Comparison of ENCODE assay signal across 22 cellular contexts in the genomic region with DNA sequence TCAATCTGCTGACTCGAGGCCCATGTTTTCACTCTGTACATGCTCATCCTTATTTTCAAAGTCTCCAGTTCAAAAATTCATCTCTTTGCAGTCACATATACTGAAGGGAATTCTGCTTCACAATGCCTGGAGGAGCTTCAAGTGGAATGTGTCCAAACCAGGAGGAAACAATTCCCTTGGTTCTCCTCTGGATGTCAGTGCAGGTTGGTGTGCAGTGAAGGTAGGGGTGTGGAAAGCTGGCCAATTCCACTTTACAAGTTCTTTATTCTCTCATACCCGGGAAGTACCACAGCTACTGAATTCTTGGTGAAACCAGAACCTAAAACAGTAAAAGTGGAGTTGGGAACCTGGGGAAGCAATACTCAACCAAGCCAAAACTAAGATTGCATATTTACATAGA. TPM values are rescaled to one million over a fixed set of nuclear protein-coding genes. Genes with fewer than 3 reads are reported as not detected.
DNase-seq lines count a peak whose midpoint lies in the region; FAIRE-seq and TF ChIP-seq lines count a peak whose summit lies in the region.
"Had no signal": no experiment of that assay in that cellular context is flagged by ENCODE, and none has a peak within 500 bp of the region (broad histone marks: within the 10 kb centered on the region; RNA-seq: fewer than 3 reads in every experiment).

No MANE protein-coding gene starts in this region.

- POLR2A ChIA-PET in CD4-positive, alpha-beta memory T cell (lab: Charles Lee; ENCODE audit: partially characterized antibody) = no interaction called here

- TF ChIP-seq CTCF in HFF-Myc (IDR thresholded peaks at IDR 0.05; ENCODE audit: low read depth, low read length, missing control alignments) (peak; percentile 3), astrocyte of the cerebellum (IDR thresholded peaks at IDR 0.05; ENCODE audit: low read depth, low read length, missing control alignments) (peak; percentile 16), kidney (IDR thresholded peaks at IDR 0.05; ENCODE audit: borderline replicate concordance, extremely low read depth, insufficient read depth) (peak; percentile 14)

- CTCF ChIA-PET in CD4-positive, alpha-beta memory T cell (lab: Charles Lee; ENCODE audit: partially characterized antibody) = no interaction called here

- H3K4me3 Mint-ChIP-seq in CD4-positive, alpha-beta memory T cell = no peak overlapping the region
- H3K4me3 Mint-ChIP-seq: T-cell had no signal

- H3K4me1 Mint-ChIP-seq in CD4-positive, alpha-beta memory T cell = no peaks in the 10 kb centered on the region
- H3K4me1 Mint-ChIP-seq: T-cell had no signal

- peaks cover 0 to 6% (median 0%) of the 10 kb centered on the region in 8 donors for H3K9me3 Mint-ChIP-seq in CD4-positive, alpha-beta memory T cell

- peaks cover 0 to 2% of the 10 kb centered on the region in 2 donors for H3K36me3 ChIP-seq in kidney (ENCODE audit: control insufficient read depth in 1 of 2, insufficient read depth in 2 of 2, low read length in 2 of 2)
- no peaks in the 10 kb centered on the region for H3K36me3 ChIP-seq in CD4-positive, alpha-beta memory T cell (ENCODE audit: insufficient read depth, low read length)

- intact Hi-C loops in kidney (cut with DNase I) = no loop called here
- intact Hi-C loops in CD4-positive, alpha-beta memory T cell (cut with micrococcal nuclease) = no loop called here

- no peak overlapping the region for H3K27ac Mint-ChIP-seq in CD4-positive, alpha-beta memory T cell
- H3K27ac Mint-ChIP-seq: T-cell had no signal

- H3K9me3 ChIP-seq in kidney (ENCODE audit: control insufficient read depth in 1 of 2, low read length in 2 of 2) = no peaks in the 10 kb centered on the region
- H3K9me3 ChIP-seq in CD4-positive, alpha-beta memory T cell (ENCODE audit: control insufficient read depth in 1 of 2, low read length in 2 of 2) = no peaks in the 10 kb centered on the region

- no peaks in the 10 kb centered on the region for H3K36me3 Mint-ChIP-seq in CD4-positive, alpha-beta memory T cell

- H3K27me3 Mint-ChIP-seq in CD4-positive, alpha-beta memory T cell = no peaks in the 10 kb centered on the region
- H3K27me3 Mint-ChIP-seq: T-cell had no signal

- no peaks in the 10 kb centered on the region for H3K4me1 ChIP-seq in kidney (ENCODE audit: control insufficient read depth in 1 of 2, insufficient read depth in 1 of 2, low read depth in 1 of 2, low read length in 2 of 2)
- no peaks in the 10 kb centered on the region for H3K4me1 ChIP-seq in CD4-positive, alpha-beta memory T cell (ENCODE audit: insufficient read depth, low read length)

- no peak for FAIRE-seq in kidney (lab: Jason Lieb, UNC)

- H3K9ac ChIP-seq in kidney (ENCODE audit: low read length in 2 of 2) = no peak overlapping the region
- H3K9ac ChIP-seq: GM23248 had no signal

- in situ Hi-C loops in astrocyte of the cerebellum (cut with HindIII; ENCODE audit: low sequenced_read_pairs) = no loop called here

- H3K27ac ChIP-seq in kidney (ENCODE audit: low read depth in 2 of 2, low read length in 2 of 2) = no peak overlapping the region
- no peak overlapping the region for H3K27ac ChIP-seq in CD4-positive, alpha-beta memory T cell (ENCODE audit: low read depth, low read length)
- H3K27ac ChIP-seq: 22Rv1, C4-2B, GM23248, RWPE1, SK-N-MC had no signal

- no peaks in the 10 kb centered on the region for H3K27me3 ChIP-seq in CD4-positive, alpha-beta memory T cell (ENCODE audit: insufficient read depth, low read length)

- peak; percentile 9 for DNase-seq in NCI-H2107 treated with DMSO at 0.1 percent for 48 hours (lab: John Stamatoyannopoulos, UW; ENCODE audit: unreplicated experiment)
- no peak for DNase-seq in NCI-H2107 (lab: John Stamatoyannopoulos, UW)
- DNase-seq in HFF-Myc (ENCODE audit: extremely low read depth, low read depth) = no peak
- no peak for DNase-seq in astrocyte of the cerebellum (ENCODE audit: low read depth)
- DNase-seq in kidney = no peak
- DNase-seq in kidney tubule cell (ENCODE audit: low spot score) = no peak
- no peak for DNase-seq in activated naive CD4-positive, alpha-beta T cell (lab: John Stamatoyannopoulos, UW)
- DNase-seq in CD4-positive, alpha-beta memory T cell = no peak
- DNase-seq: COR-L47; DMS153; GM23248; Karpas-422; NCI-H1930; NCI-H2227 treated with DMSO at 0.1 percent for 48 hours; NCI-H524 treated with DMSO at 0.1 percent for 48 hours; NK-92 treated with Interleukin-12 subunit alpha and Interleukin-12 subunit beta, amount 100 ng/mL, for 24 hours; OCI-M1; T-cell had no signal

- H3K4me3 ChIP-seq in HFF-Myc (replicated peaks; ENCODE audit: low read depth, low read length) = no peak overlapping the region
- H3K4me3 ChIP-seq in astrocyte of the cerebellum (ENCODE audit: low read depth, low read length) = no peak overlapping the region
- H3K4me3 ChIP-seq in kidney (ENCODE audit: low read length in 2 of 2) = no peak overlapping the region
- H3K4me3 ChIP-seq in CD4-positive, alpha-beta memory T cell (ENCODE audit: low read length in 2 of 2) = no peak overlapping the region
- H3K4me3 ChIP-seq: GM23248, SK-N-MC had no signal

RNA-seq across cellular contexts. Expression of gene BDNF, which starts 57.3 kb away (rescaled TPM):
- 0.31 TPM for total RNA-seq in kidney
- 0.19 TPM for polyA plus RNA-seq in kidney (ENCODE audit: insufficient read depth, low read depth, low replicate concordance)
- not detected for total RNA-seq in CD4-positive, alpha-beta memory T cell
- polyA plus RNA-seq in CD4-positive, alpha-beta memory T cell = not detected
